24 cellular contexts compared by ENCODE assay signal in the genomic region with DNA sequence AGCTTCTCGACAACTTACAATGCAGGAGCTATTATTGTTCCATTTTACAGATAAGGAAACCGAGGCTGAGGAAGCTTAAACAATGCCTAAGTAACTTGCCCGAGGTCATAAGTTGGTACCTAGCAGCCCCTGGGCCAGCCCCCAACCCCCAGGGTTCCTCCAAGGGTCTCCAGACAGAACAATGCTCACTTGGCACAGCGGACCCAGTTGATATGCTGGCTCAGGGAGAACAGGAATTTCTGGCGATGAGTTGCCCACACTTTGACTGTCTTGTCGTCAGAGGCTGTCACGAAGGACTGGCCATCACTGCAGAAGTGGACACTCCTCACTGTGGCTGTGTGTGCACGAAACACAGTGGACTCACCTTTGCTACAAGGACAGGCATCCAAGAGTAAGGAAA. TPM values are rescaled to one million over a fixed set of nuclear protein-coding genes. Genes with fewer than 3 reads are reported as not detected.
DNase-seq lines count a peak whose midpoint lies in the region; ATAC-seq, FAIRE-seq and TF ChIP-seq lines count a peak whose summit lies in the region.
"Had no signal": no experiment of that assay in that cellular context is flagged by ENCODE, and none has a peak within 500 bp of the region (broad histone marks: within the 10 kb centered on the region; RNA-seq: fewer than 3 reads in every experiment).

No MANE protein-coding gene starts in this region.

- H3K4me1 Mint-ChIP-seq in natural killer cell treated with Interleukin-12 subunit alpha and Interleukin-12 subunit beta and Interleukin-15 and Interleukin-18, amount 100 ng/mL, for 72 hours (ENCODE audit: low read depth in 2 of 2): peaks cover 11 to 12% of the 10 kb centered on the region in 2 donors
- peaks cover 2 to 6% of the 10 kb centered on the region in 2 donors for H3K4me1 Mint-ChIP-seq in natural killer cell
- no peaks in the 10 kb centered on the region for H3K4me1 Mint-ChIP-seq in astrocyte (ENCODE audit: low read depth, unreplicated experiment)
- H3K4me1 Mint-ChIP-seq in endothelial cell (ENCODE audit: unreplicated experiment): peaks cover 3% of the 10 kb centered on the region
- H3K4me1 Mint-ChIP-seq in CD8-positive, alpha-beta T cell (ENCODE audit: low read depth): peaks cover 8% of the 10 kb centered on the region

- ATAC-seq in natural killer cell treated with Interleukin-12 subunit alpha and Interleukin-12 subunit beta and Interleukin-15 and Interleukin-18, amount 100 ng/mL, for 72 hours: no peak
- ATAC-seq in natural killer cell: no peak
- ATAC-seq in aorta (ENCODE audit: low FRiP score): no peak
- ATAC-seq in HG02870 (IDR thresholded peaks at IDR 0.05; ENCODE audit: unreplicated experiment): no peak
- no peak for ATAC-seq in CD8-positive, alpha-beta T cell
- ATAC-seq: A549, GM12878 had no signal

- no peak overlapping the region for H2AFZ ChIP-seq in astrocyte (ENCODE audit: low read depth, low read length)

- H3K36me3 ChIP-seq in astrocyte (ENCODE audit: insufficient read depth, low read length) (no peaks in the 10 kb centered on the region), aorta (ENCODE audit: control insufficient read depth in 1 of 2, insufficient read depth in 2 of 2, low read length in 1 of 2) (no peaks in the 10 kb centered on the region)
- no peaks in the 10 kb centered on the region for H3K36me3 ChIP-seq in CD8-positive, alpha-beta T cell (ENCODE audit: insufficient read depth, low read length)
- H3K36me3 ChIP-seq: BE2C had no signal

- TF ChIP-seq CTCF in natural killer cell (IDR thresholded peaks at IDR 0.05) (no peak), astrocyte (IDR thresholded peaks at IDR 0.05; ENCODE audit: insufficient read depth, low read depth, low read length) (no peak), endothelial cell (IDR thresholded peaks at IDR 0.05; ENCODE audit: unreplicated experiment) (no peak)
- TF ChIP-seq CTCF in CD8-positive, alpha-beta T cell (IDR thresholded peaks at IDR 0.05): no peak

- H3K9ac ChIP-seq in astrocyte (ENCODE audit: low read length): no peak overlapping the region

- H3K27me3 Mint-ChIP-seq in natural killer cell treated with Interleukin-12 subunit alpha and Interleukin-12 subunit beta and Interleukin-15 and Interleukin-18, amount 100 ng/mL, for 72 hours: no peaks in the 10 kb centered on the region
- H3K27me3 Mint-ChIP-seq in natural killer cell (ENCODE audit: low read depth in 2 of 2) (no peaks in the 10 kb centered on the region), astrocyte (ENCODE audit: low read depth, unreplicated experiment) (no peaks in the 10 kb centered on the region), endothelial cell (ENCODE audit: unreplicated experiment) (peaks cover 6% of the 10 kb centered on the region)
- no peaks in the 10 kb centered on the region for H3K27me3 Mint-ChIP-seq in CD8-positive, alpha-beta T cell (ENCODE audit: low read depth)
- H3K27me3 Mint-ChIP-seq: CD4-positive, alpha-beta memory T cell had no signal

- H3K27ac Mint-ChIP-seq in natural killer cell treated with Interleukin-12 subunit alpha and Interleukin-12 subunit beta and Interleukin-15 and Interleukin-18, amount 100 ng/mL, for 72 hours: no peak overlapping the region
- H3K27ac Mint-ChIP-seq in natural killer cell (no peak overlapping the region), astrocyte (ENCODE audit: unreplicated experiment) (peak overlapping the region; percentile 26), endothelial cell (ENCODE audit: unreplicated experiment) (no peak overlapping the region)
- H3K27ac Mint-ChIP-seq in CD8-positive, alpha-beta T cell: no peak overlapping the region
- H3K27ac Mint-ChIP-seq: HFFc6 had no signal

- no peak overlapping the region for H3K27ac ChIP-seq in astrocyte (ENCODE audit: low read depth, low read length)
- no peak overlapping the region for H3K27ac ChIP-seq in aorta (ENCODE audit: low read depth in 1 of 2, low read length in 2 of 2)
- no peak overlapping the region for H3K27ac ChIP-seq in CD8-positive, alpha-beta T cell (ENCODE audit: low read depth, low read length)
- H3K27ac ChIP-seq: A549 had no signal

- WGBS in aorta, 2 donors: 95 to 96% methylated on average over 8 of the region's 8 CpGs

- H3K4me1 ChIP-seq in astrocyte (ENCODE audit: insufficient read depth, low read length): peaks cover 11% of the 10 kb centered on the region
- H3K4me1 ChIP-seq in aorta (ENCODE audit: control insufficient read depth in 1 of 2, insufficient read depth in 2 of 2, low read length in 2 of 2): no peaks in the 10 kb centered on the region
- H3K4me1 ChIP-seq in CD8-positive, alpha-beta T cell (ENCODE audit: insufficient read depth, low read length): peaks cover 8% of the 10 kb centered on the region
- H3K4me1 ChIP-seq: Caco-2, HAP-1 had no signal

- no peaks in the 10 kb centered on the region for H3K36me3 Mint-ChIP-seq in natural killer cell treated with Interleukin-12 subunit alpha and Interleukin-12 subunit beta and Interleukin-15 and Interleukin-18, amount 100 ng/mL, for 72 hours
- H3K36me3 Mint-ChIP-seq in natural killer cell (no peaks in the 10 kb centered on the region), astrocyte (ENCODE audit: low read depth, unreplicated experiment) (no peaks in the 10 kb centered on the region), endothelial cell (ENCODE audit: low read depth, unreplicated experiment) (peaks cover 3% of the 10 kb centered on the region)
- no peaks in the 10 kb centered on the region for H3K36me3 Mint-ChIP-seq in CD8-positive, alpha-beta T cell
- H3K36me3 Mint-ChIP-seq: CD4-positive, alpha-beta memory T cell had no signal

- peaks cover 2% of the 10 kb centered on the region for H4K20me1 ChIP-seq in astrocyte (ENCODE audit: insufficient read depth, low read length)

- no peak overlapping the region for H3K4me3 Mint-ChIP-seq in natural killer cell treated with Interleukin-12 subunit alpha and Interleukin-12 subunit beta and Interleukin-15 and Interleukin-18, amount 100 ng/mL, for 72 hours
- no peak overlapping the region for H3K4me3 Mint-ChIP-seq in natural killer cell
- no peak overlapping the region for H3K4me3 Mint-ChIP-seq in astrocyte (ENCODE audit: unreplicated experiment)
- peak overlapping the region; percentile 18 for H3K4me3 Mint-ChIP-seq in endothelial cell (ENCODE audit: unreplicated experiment)
- no peak overlapping the region for H3K4me3 Mint-ChIP-seq in CD8-positive, alpha-beta T cell
- H3K4me3 Mint-ChIP-seq: CD4-positive, alpha-beta memory T cell; HFFc6 had no signal

- H3K79me2 ChIP-seq in astrocyte (ENCODE audit: insufficient read depth, low read length): peaks cover 18% of the 10 kb centered on the region

- H3K4me3 ChIP-seq in astrocyte (ENCODE audit: insufficient read depth, low read depth, low read length) (no peak overlapping the region), aorta (ENCODE audit: low read length in 2 of 2) (no peak overlapping the region)
- no peak overlapping the region for H3K4me3 ChIP-seq in CD8-positive, alpha-beta T cell (ENCODE audit: low read depth, low read length)
- H3K4me3 ChIP-seq: A549, GM12878, HAP-1 had no signal

- H3K9me3 Mint-ChIP-seq in natural killer cell treated with Interleukin-12 subunit alpha and Interleukin-12 subunit beta and Interleukin-15 and Interleukin-18, amount 100 ng/mL, for 72 hours: no peaks in the 10 kb centered on the region
- H3K9me3 Mint-ChIP-seq in natural killer cell: no peaks in the 10 kb centered on the region
- no peaks in the 10 kb centered on the region for H3K9me3 Mint-ChIP-seq in astrocyte (ENCODE audit: unreplicated experiment)
- no peaks in the 10 kb centered on the region for H3K9me3 Mint-ChIP-seq in endothelial cell (ENCODE audit: unreplicated experiment)
- H3K9me3 Mint-ChIP-seq in CD8-positive, alpha-beta T cell: no peaks in the 10 kb centered on the region
- H3K9me3 Mint-ChIP-seq: CD4-positive, alpha-beta memory T cell; HFFc6 had no signal

- POLR2A ChIA-PET in CD8-positive, alpha-beta T cell (lab: Charles Lee): no interaction called here

- FAIRE-seq in astrocyte (lab: Jason Lieb, UNC): no peak
- FAIRE-seq: A549, GM12878, H54 had no signal

- intact Hi-C loops in natural killer cell (cut with micrococcal nuclease) (no loop called here), aorta (cut with DNase I) (no loop called here)
- intact Hi-C loops in CD8-positive, alpha-beta T cell (cut with DNase I, micrococcal nuclease): no loop called here

- no peak overlapping the region for H3K4me2 ChIP-seq in astrocyte (ENCODE audit: low read length)
- H3K4me2 ChIP-seq: A549 had no signal

- H3K9me3 ChIP-seq in astrocyte (ENCODE audit: insufficient read depth, low read depth, low read length) (no peaks in the 10 kb centered on the region), aorta (ENCODE audit: control insufficient read depth, low read length) (no peaks in the 10 kb centered on the region)
- H3K9me3 ChIP-seq in CD8-positive, alpha-beta T cell (ENCODE audit: low read length): no peaks in the 10 kb centered on the region
- H3K9me3 ChIP-seq: A549, BE2C, Caco-2, HAP-1 had no signal

- DNase-seq in natural killer cell treated with Interleukin-12 subunit alpha and Interleukin-12 subunit beta and Interleukin-15 and Interleukin-18, amount 100 ng/mL, for 72 hours (ENCODE audit: low spot score): peak; percentile 15
- no peak for DNase-seq in natural killer cell
- DNase-seq in astrocyte (ENCODE audit: low read depth): no peak
- no peak for DNase-seq in endothelial cell (ENCODE audit: low spot score)
- peak; percentile 26 to 40 for DNase-seq in aorta
- no peak for DNase-seq in CD8-positive, alpha-beta T cell
- DNase-seq in activated CD4-positive, alpha-beta T cell treated with anti-CD3 and anti-CD28 coated beads for 4 hours: no peak
- DNase-seq: 8988T; ACHN; AML-193; BE2C; C1 segment of cervical spinal cord; Caco-2; CD4-positive, alpha-beta memory T cell; DMS153; DND-41; GDM1; GOT3; HFFc6 had no signal

- CTCF ChIA-PET in CD8-positive, alpha-beta T cell (lab: Charles Lee): interaction anchor here (0.8 to 9.8 kb wide), 3 partner anchors 27 to 145 kb away, joined by 6 to 186 read pairs (median 61); no protein-coding TSS in a partner anchor

- H3K27me3 ChIP-seq in astrocyte (ENCODE audit: insufficient read depth, low read length) (no peaks in the 10 kb centered on the region), aorta (ENCODE audit: control insufficient read depth in 1 of 2, insufficient read depth in 2 of 2, low read length in 1 of 2) (no peaks in the 10 kb centered on the region)
- H3K27me3 ChIP-seq in CD8-positive, alpha-beta T cell (ENCODE audit: insufficient read depth, low read length): no peaks in the 10 kb centered on the region
- H3K27me3 ChIP-seq: BE2C had no signal

RNA-seq across cellular contexts. Expression of gene POC1A, which starts 5.2 kb away (rescaled TPM):
- total RNA-seq in natural killer cell treated with Interleukin-12 subunit alpha and Interleukin-12 subunit beta and Interleukin-15 and Interleukin-18, amount 100 ng/mL, for 72 hours: 10 to 100 TPM; 14.9 to 35.3 TPM
- total RNA-seq in natural killer cell (1 to 10 TPM; 1.3 to 2.6 (median 2.4) TPM), astrocyte (3.1 and 3.7 TPM in 2 replicates), endothelial cell (ENCODE audit: unreplicated experiment) (7.5 TPM), aorta (1 to 10 TPM in 1 of 2 donors, under 1 TPM in 1; 0.91 to 2.1 TPM)
- polyA plus RNA-seq in aorta: 1 to 10 TPM in 1 of 2 donors, under 1 TPM in 1; 0.38 to 1.6 TPM
- total RNA-seq in CD8-positive, alpha-beta T cell: under 1 TPM; 0.24 to 0.42 TPM

RNA-seq across cellular contexts. Expression of gene ALAS1, which starts 48.9 kb away (rescaled TPM):
- 100 to 1,000 TPM in 1 of 2 donors, 10 to 100 TPM in 1; 93.6 to 121 TPM for total RNA-seq in natural killer cell treated with Interleukin-12 subunit alpha and Interleukin-12 subunit beta and Interleukin-15 and Interleukin-18, amount 100 ng/mL, for 72 hours
- total RNA-seq in natural killer cell (10 to 100 TPM; 17.0 to 34.5 (median 33.4) TPM), astrocyte (51.4 and 56.3 TPM in 2 replicates), endothelial cell (ENCODE audit: unreplicated experiment) (59.1 TPM), aorta (10 to 100 TPM; 30.2 to 34.5 TPM)
- 10 to 100 TPM; 14.4 to 16.5 TPM for polyA plus RNA-seq in aorta
- 1 to 10 TPM; 6.0 to 6.6 TPM for total RNA-seq in CD8-positive, alpha-beta T cell

Comparison
In these comparisons a context has a peak if more than half of its experiments do, and no peak if none do; other contexts are left out.
1. DNase-seq: peak in natural killer cell treated with Interleukin-12 subunit alpha and Interleukin-12 subunit beta and Interleukin-15 and Interleukin-18, amount 100 ng/mL, for 72 hours (single experiment) and aorta (2 of 2); none in natural killer cell (single experiment), astrocyte (single experiment), endothelial cell (single experiment), CD8-positive, alpha-beta T cell (0 of 7) and activated CD4-positive, alpha-beta T cell treated with anti-CD3 and anti-CD28 coated beads for 4 hours (0 of 2).